9 cellular contexts compared by ENCODE assay signal in the genomic region with DNA sequence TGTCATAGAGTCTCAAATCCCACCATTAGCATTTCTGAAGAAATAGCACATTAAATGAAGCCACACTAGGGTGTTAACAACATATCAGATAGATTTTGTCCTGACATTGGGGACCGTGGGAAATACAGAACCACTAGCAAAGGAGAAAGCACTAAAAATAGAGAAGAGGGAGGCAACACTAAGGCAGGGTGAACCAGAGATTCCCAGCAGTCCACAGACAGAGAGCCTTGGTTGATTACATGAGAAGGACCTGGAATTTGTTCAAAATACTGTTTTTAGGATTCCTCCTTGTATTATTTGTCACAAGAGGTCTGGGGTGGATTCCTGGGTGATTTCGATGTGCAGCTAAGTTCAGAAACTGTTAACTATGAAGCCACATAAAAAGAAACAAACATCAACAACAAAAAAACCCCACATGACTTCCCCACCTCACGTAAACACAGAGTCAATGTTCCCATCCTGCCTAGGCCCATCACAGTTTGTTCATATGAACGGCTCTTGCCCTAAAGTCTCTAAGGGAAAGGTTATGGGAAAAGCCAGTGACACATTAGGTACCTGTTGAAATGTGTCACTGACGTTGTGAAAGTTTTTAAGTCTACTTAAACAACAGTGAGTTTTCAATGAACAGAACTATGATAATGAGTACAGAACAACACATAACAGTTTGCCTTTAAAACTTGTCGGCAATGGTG. TPM values are rescaled to one million over a fixed set of nuclear protein-coding genes. Genes with fewer than 3 reads are reported as not detected.
A peak's percentile ranks its signal among the peaks of the same experiment; 100 is the strongest.
DNase-seq lines count a peak whose midpoint lies in the region; ATAC-seq and TF ChIP-seq lines count a peak whose summit lies in the region.
"Had no signal": no experiment of that assay in that cellular context is flagged by ENCODE, and none has a peak within 500 bp of the region (broad histone marks: within the 10 kb centered on the region; RNA-seq: fewer than 3 reads in every experiment).

No MANE protein-coding gene starts in this region.

- H3K9me2 ChIP-seq in OCI-LY1 (ENCODE audit: low read depth, low read length) = no peaks in the 10 kb centered on the region

- no peaks in the 10 kb centered on the region for H3F3A ChIP-seq in OCI-LY1 (ENCODE audit: insufficient read depth, low read length)

- H3K9me3 Mint-ChIP-seq in naive thymus-derived CD4-positive, alpha-beta T cell = no peaks in the 10 kb centered on the region

- no peak overlapping the region for H3K4me3 ChIP-seq in OCI-LY1 (ENCODE audit: low read depth, low read length, poor library complexity, severe bottlenecking)
- H3K4me3 ChIP-seq in vagina = no peak overlapping the region
- no peak overlapping the region for H3K4me3 ChIP-seq in naive thymus-derived CD4-positive, alpha-beta T cell (ENCODE audit: low read length)

- TF ChIP-seq CTCF in OCI-LY1 (IDR thresholded peaks at IDR 0.05; ENCODE audit: low read length) (no peak), vagina (IDR thresholded peaks at IDR 0.05) (no peak)

- peak overlapping the region in 1 of 9 donors; percentile 79 for H3K27ac Mint-ChIP-seq in naive thymus-derived CD4-positive, alpha-beta T cell

- no peaks in the 10 kb centered on the region for H3K79me2 ChIP-seq in OCI-LY1 (ENCODE audit: insufficient read depth, low read length)

- CTCF ChIA-PET in naive thymus-derived CD4-positive, alpha-beta T cell (lab: Charles Lee) = no interaction called here

- DNase-seq in AG20443 (ENCODE audit: low spot score) (peak; percentile 12), vagina (ENCODE audit: extremely low spot score in 2 of 2) (no peak), kidney tubule cell (ENCODE audit: low spot score) (no peak), NCI-H1092 treated with DMSO at 0.1 percent for 48 hours (lab: John Stamatoyannopoulos, UW) (no peak)
- no peak for DNase-seq in naive thymus-derived CD4-positive, alpha-beta T cell

- no peaks in the 10 kb centered on the region for H4K20me1 ChIP-seq in OCI-LY1 (ENCODE audit: insufficient read depth, low read length)

- no peak overlapping the region for H3K27ac ChIP-seq in OCI-LY1 (ENCODE audit: low read depth, low read length, poor library complexity, severe bottlenecking)
- no peak overlapping the region for H3K27ac ChIP-seq in vagina
- no peak overlapping the region for H3K27ac ChIP-seq in naive thymus-derived CD4-positive, alpha-beta T cell (ENCODE audit: low read depth, low read length)
- H3K27ac ChIP-seq: RWPE1 had no signal

- no peaks in the 10 kb centered on the region for H3K27me3 ChIP-seq in OCI-LY1 (ENCODE audit: insufficient read depth, low read length)
- H3K27me3 ChIP-seq in vagina = no peaks in the 10 kb centered on the region
- H3K27me3 ChIP-seq in naive thymus-derived CD4-positive, alpha-beta T cell (ENCODE audit: control insufficient read depth in 2 of 2, insufficient read depth in 2 of 2, low read length in 2 of 2) = no peaks in the 10 kb centered on the region

- POLR2A ChIA-PET in naive thymus-derived CD4-positive, alpha-beta T cell (lab: Charles Lee) = no interaction called here

- peaks cover 0 to 11% (median 3%) of the 10 kb centered on the region in 7 donors for H3K4me1 Mint-ChIP-seq in naive thymus-derived CD4-positive, alpha-beta T cell

- H3K36me3 ChIP-seq in OCI-LY1 (ENCODE audit: insufficient read depth, low read length) (no peaks in the 10 kb centered on the region), vagina (no peaks in the 10 kb centered on the region)
- no peaks in the 10 kb centered on the region for H3K36me3 ChIP-seq in naive thymus-derived CD4-positive, alpha-beta T cell (ENCODE audit: control insufficient read depth in 2 of 3, insufficient read depth in 3 of 3, low read length in 3 of 3)

- ATAC-seq in GM18511 (IDR thresholded peaks at IDR 0.05; ENCODE audit: unreplicated experiment) = peak; percentile 63
- ATAC-seq in HG02588 (IDR thresholded peaks at IDR 0.05; ENCODE audit: unreplicated experiment) = peak; percentile 94
- ATAC-seq in naive thymus-derived CD4-positive, alpha-beta T cell = no peak

- no peak for TF ChIP-seq POLR2A in vagina (IDR thresholded peaks at IDR 0.05)

- H2AFZ ChIP-seq in OCI-LY1 (ENCODE audit: low read length) = no peak overlapping the region

- H3K4me3 Mint-ChIP-seq in naive thymus-derived CD4-positive, alpha-beta T cell = peak overlapping the region in 1 of 10 donors; percentile 69

- H3K27me3 Mint-ChIP-seq in naive thymus-derived CD4-positive, alpha-beta T cell = no peaks in the 10 kb centered on the region

- no peaks in the 10 kb centered on the region for H3K36me3 Mint-ChIP-seq in naive thymus-derived CD4-positive, alpha-beta T cell

- H3K4me1 ChIP-seq in OCI-LY1 (ENCODE audit: insufficient read depth, low read length, severe bottlenecking) = peaks cover 17% of the 10 kb centered on the region
- H3K4me1 ChIP-seq in vagina = no peaks in the 10 kb centered on the region
- H3K4me1 ChIP-seq in naive thymus-derived CD4-positive, alpha-beta T cell (ENCODE audit: control insufficient read depth in 2 of 2, insufficient read depth in 2 of 2, low read length in 2 of 2) = no peaks in the 10 kb centered on the region

- no peaks in the 10 kb centered on the region for H3K9me3 ChIP-seq in OCI-LY1 (ENCODE audit: low read length)
- no peaks in the 10 kb centered on the region for H3K9me3 ChIP-seq in vagina
- no peaks in the 10 kb centered on the region for H3K9me3 ChIP-seq in naive thymus-derived CD4-positive, alpha-beta T cell (ENCODE audit: control insufficient read depth in 2 of 3, low read length in 3 of 3)

- intact Hi-C loops in vagina (cut with DNase I) = no loop called here
- intact Hi-C loops in naive thymus-derived CD4-positive, alpha-beta T cell (cut with micrococcal nuclease) = no loop called here

- H3K4me2 ChIP-seq in OCI-LY1 (ENCODE audit: low read length) = peak overlapping the region; percentile 15; the same call in 1 of the 2 replicates

- no peak overlapping the region for H3K9ac ChIP-seq in OCI-LY1 (ENCODE audit: low read length)

RNA-seq across cellular contexts. Expression of a gene that starts 23.6 kb away (rescaled TPM):
- total RNA-seq in vagina = 35.1 TPM
- total RNA-seq in naive thymus-derived CD4-positive, alpha-beta T cell = 10 to 100 TPM; 35.9 to 76.0 (median 48.0) TPM
- polyA plus RNA-seq in naive thymus-derived CD4-positive, alpha-beta T cell = 100 to 1,000 TPM in 1 of 2 donors, 10 to 100 TPM in 1; 89.9 to 111 TPM

RNA-seq across cellular contexts. Expression of a gene that starts 38.9 kb away (rescaled TPM):
- 13.0 TPM for total RNA-seq in vagina
- total RNA-seq in naive thymus-derived CD4-positive, alpha-beta T cell = 10 to 100 TPM; 12.0 to 20.3 (median 13.5) TPM
- polyA plus RNA-seq in naive thymus-derived CD4-positive, alpha-beta T cell = 1 to 10 TPM; 2.0 to 2.1 TPM
